ENCODE assay signal across 1 cellular context in genomic region chr1:177947623-177948022, GRCh38.
TF ChIP-seq lines count a peak whose summit lies in the region.

No MANE protein-coding gene starts in this region.

TF ChIP-seq in HepG2, 621 proteins besides CTCF, POLR2A, EP300 and RAD21:
- TF ChIP-seq, protein P1, sequence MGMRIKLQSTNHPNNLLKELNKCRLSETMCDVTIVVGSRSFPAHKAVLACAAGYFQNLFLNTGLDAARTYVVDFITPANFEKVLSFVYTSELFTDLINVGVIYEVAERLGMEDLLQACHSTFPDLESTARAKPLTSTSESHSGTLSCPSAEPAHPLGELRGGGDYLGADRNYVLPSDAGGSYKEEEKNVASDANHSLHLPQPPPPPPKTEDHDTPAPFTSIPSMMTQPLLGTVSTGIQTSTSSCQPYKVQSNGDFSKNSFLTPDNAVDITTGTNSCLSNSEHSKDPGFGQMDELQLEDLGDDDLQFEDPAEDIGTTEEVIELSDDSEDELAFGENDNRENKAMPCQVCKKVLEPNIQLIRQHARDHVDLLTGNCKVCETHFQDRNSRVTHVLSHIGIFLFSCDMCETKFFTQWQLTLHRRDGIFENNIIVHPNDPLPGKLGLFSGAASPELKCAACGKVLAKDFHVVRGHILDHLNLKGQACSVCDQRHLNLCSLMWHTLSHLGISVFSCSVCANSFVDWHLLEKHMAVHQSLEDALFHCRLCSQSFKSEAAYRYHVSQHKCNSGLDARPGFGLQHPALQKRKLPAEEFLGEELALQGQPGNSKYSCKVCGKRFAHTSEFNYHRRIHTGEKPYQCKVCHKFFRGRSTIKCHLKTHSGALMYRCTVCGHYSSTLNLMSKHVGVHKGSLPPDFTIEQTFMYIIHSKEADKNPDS (CRISPR knock-in tag; IDR thresholded peaks at IDR 0.05) = no peak
- TF ChIP-seq ZNF468 (CRISPR knock-in tag; IDR thresholded peaks at IDR 0.05) = no peak
- 0 out of 2 replicates have a peak, but pooled peaks have one; percentile 53 for TF ChIP-seq PCBP1 (IDR thresholded peaks at IDR 0.05; ENCODE audit: borderline replicate concordance, low read depth, low read length)
- TF ChIP-seq RFXANK (CRISPR knock-in tag; IDR thresholded peaks at IDR 0.05) = no peak
- no peak for TF ChIP-seq MBNL3 (CRISPR knock-in tag; conservative IDR thresholded peaks at IDR 0.05)
- no peak for TF ChIP-seq TFDP2 (CRISPR knock-in tag; IDR thresholded peaks at IDR 0.05)
- no peak for TF ChIP-seq FOSL1 (CRISPR knock-in tag; IDR thresholded peaks at IDR 0.05; ENCODE audit: borderline replicate concordance)
- peak; percentile 61 for TF ChIP-seq HNRNPK (IDR thresholded peaks at IDR 0.05; ENCODE audit: low read depth, low read length, poor library complexity, severe bottlenecking)
- no peak for TF ChIP-seq WIZ (CRISPR knock-in tag; IDR thresholded peaks at IDR 0.05)
- TF ChIP-seq ZKSCAN1 (IDR thresholded peaks at IDR 0.05; ENCODE audit: low read length) = no peak
- TF ChIP-seq ZNF652 (CRISPR knock-in tag; IDR thresholded peaks at IDR 0.05; ENCODE audit: borderline replicate concordance, low read depth) = no peak
- TF ChIP-seq ZFP36L2 (CRISPR knock-in tag; IDR thresholded peaks at IDR 0.05) = no peak
- TF ChIP-seq, protein P2, sequence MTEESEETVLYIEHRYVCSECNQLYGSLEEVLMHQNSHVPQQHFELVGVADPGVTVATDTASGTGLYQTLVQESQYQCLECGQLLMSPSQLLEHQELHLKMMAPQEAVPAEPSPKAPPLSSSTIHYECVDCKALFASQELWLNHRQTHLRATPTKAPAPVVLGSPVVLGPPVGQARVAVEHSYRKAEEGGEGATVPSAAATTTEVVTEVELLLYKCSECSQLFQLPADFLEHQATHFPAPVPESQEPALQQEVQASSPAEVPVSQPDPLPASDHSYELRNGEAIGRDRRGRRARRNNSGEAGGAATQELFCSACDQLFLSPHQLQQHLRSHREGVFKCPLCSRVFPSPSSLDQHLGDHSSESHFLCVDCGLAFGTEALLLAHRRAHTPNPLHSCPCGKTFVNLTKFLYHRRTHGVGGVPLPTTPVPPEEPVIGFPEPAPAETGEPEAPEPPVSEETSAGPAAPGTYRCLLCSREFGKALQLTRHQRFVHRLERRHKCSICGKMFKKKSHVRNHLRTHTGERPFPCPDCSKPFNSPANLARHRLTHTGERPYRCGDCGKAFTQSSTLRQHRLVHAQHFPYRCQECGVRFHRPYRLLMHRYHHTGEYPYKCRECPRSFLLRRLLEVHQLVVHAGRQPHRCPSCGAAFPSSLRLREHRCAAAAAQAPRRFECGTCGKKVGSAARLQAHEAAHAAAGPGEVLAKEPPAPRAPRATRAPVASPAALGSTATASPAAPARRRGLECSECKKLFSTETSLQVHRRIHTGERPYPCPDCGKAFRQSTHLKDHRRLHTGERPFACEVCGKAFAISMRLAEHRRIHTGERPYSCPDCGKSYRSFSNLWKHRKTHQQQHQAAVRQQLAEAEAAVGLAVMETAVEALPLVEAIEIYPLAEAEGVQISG (CRISPR knock-in tag; IDR thresholded peaks at IDR 0.05) = no peak
- no peak for TF ChIP-seq ZNF256 (CRISPR knock-in tag; conservative IDR thresholded peaks at IDR 0.05)
- TF ChIP-seq ZBTB3 (CRISPR knock-in tag; IDR thresholded peaks at IDR 0.05; ENCODE audit: borderline replicate concordance, low read depth) = no peak
- no peak for TF ChIP-seq ZNF549 (CRISPR knock-in tag; IDR thresholded peaks at IDR 0.05)
- no peak for TF ChIP-seq ZNF614 (CRISPR knock-in tag; IDR thresholded peaks at IDR 0.05; ENCODE audit: borderline replicate concordance)
